34 cellular contexts compared by ENCODE assay signal in genomic region chr3:197835509-197835908, GRCh38. TPM values are rescaled to one million over a fixed set of nuclear protein-coding genes. Genes with fewer than 3 reads are reported as not detected.
DNase-seq lines count a peak whose midpoint lies in the region; ATAC-seq and TF ChIP-seq lines count a peak whose summit lies in the region.
"Had no signal": no experiment of that assay in that cellular context is flagged by ENCODE, and none has a peak within 500 bp of the region (broad histone marks: within the 10 kb centered on the region; RNA-seq: fewer than 3 reads in every experiment).

No MANE protein-coding gene starts in this region.

- peak overlapping the region; percentile 18 for H3K27ac Mint-ChIP-seq in activated CD4-positive, alpha-beta T cell treated with anti-CD3 and anti-CD28 coated beads, Interleukin-2, amount 10 ng/mL, durations not matched to agents 24 days and 14 days
- H3K27ac Mint-ChIP-seq in activated T-helper 1 cell treated with anti-CD3 and anti-CD28 coated beads, Interleukin-12 subunit alpha, Interleukin-12 subunit beta, Interleukin-2, Interleukin-4 antibody, amounts not matched to agents 30 ng/mL and 10 ng/mL and 1 ng/mL, durations not matched to agents 14 hours and 24 hours and 36 hours: peak overlapping the region; percentile 64
- H3K27ac Mint-ChIP-seq in progenitor cell of endocrine pancreas: peak overlapping the region; percentile 74
- H3K27ac Mint-ChIP-seq: activated naive CD8-positive, alpha-beta T cell; activated T-helper 2 cell treated with anti-CD3 and anti-CD28 coated beads, Interferon-gamma antibody, Interleukin-2, Interleukin-4, amounts not matched to agents 10 μg/mL and 5 μg/mL and 100 μg/mL, durations not matched to agents 14 hours and 24 hours and 36 hours; CD8-positive, alpha-beta T cell; dendritic cell treated with granulocyte-macrophage colony-stimulating factor and Interleukin-4, amounts not matched to agents 40 ng/mL and 50 ng/mL, for 4 days; endodermal cell; T-helper 2 cell treated with Interferon-gamma antibody and Interleukin-4, amounts not matched to agents 5 μg/mL and 100 μg/mL, for 36 hours had no signal

- no peaks in the 10 kb centered on the region for H3K27me3 ChIP-seq in brain microvascular endothelial cell (replicated peaks)
- H3K27me3 ChIP-seq: heart right ventricle, uterus had no signal

- peaks cover 2% of the 10 kb centered on the region for H3K4me1 Mint-ChIP-seq in activated CD4-positive, alpha-beta T cell treated with anti-CD3 and anti-CD28 coated beads, Interleukin-2, amount 10 ng/mL, durations not matched to agents 24 days and 14 days
- H3K4me1 Mint-ChIP-seq in activated T-helper 1 cell treated with anti-CD3 and anti-CD28 coated beads, Interleukin-12 subunit alpha, Interleukin-12 subunit beta, Interleukin-2, Interleukin-4 antibody, amounts not matched to agents 30 ng/mL and 10 ng/mL and 1 ng/mL, durations not matched to agents 14 hours and 24 hours and 36 hours (ENCODE audit: low read depth): peaks cover 12% of the 10 kb centered on the region
- H3K4me1 Mint-ChIP-seq in progenitor cell of endocrine pancreas (ENCODE audit: low read depth): no peaks in the 10 kb centered on the region
- H3K4me1 Mint-ChIP-seq: endodermal cell had no signal

- H3K27ac ChIP-seq in brain microvascular endothelial cell: no peak overlapping the region
- H3K27ac ChIP-seq: heart right ventricle, thoracic aorta, uterus, VCaP had no signal

- peak; percentile 60 for ATAC-seq in GM19452 (IDR thresholded peaks at IDR 0.05; ENCODE audit: unreplicated experiment)
- ATAC-seq: CD8-positive, alpha-beta T cell; esophagus mucosa; heart right ventricle; sciatic nerve; stimulated activated naive CD8-positive, alpha-beta T cell treated with anti-CD3 and anti-CD28 coated beads, Interleukin-15, Interleukin-2, amounts not matched to agents 100 U/mL and 50 U/mL, for 24 hours had no signal

- H3K4me3 Mint-ChIP-seq in activated CD4-positive, alpha-beta T cell treated with anti-CD3 and anti-CD28 coated beads, Interleukin-2, amount 10 ng/mL, durations not matched to agents 24 days and 14 days: no peak overlapping the region
- no peak overlapping the region for H3K4me3 Mint-ChIP-seq in activated T-helper 1 cell treated with anti-CD3 and anti-CD28 coated beads, Interleukin-12 subunit alpha, Interleukin-12 subunit beta, Interleukin-2, Interleukin-4 antibody, amounts not matched to agents 30 ng/mL and 10 ng/mL and 1 ng/mL, durations not matched to agents 14 hours and 24 hours and 36 hours
- no peak overlapping the region for H3K4me3 Mint-ChIP-seq in progenitor cell of endocrine pancreas (ENCODE audit: low read depth)
- H3K4me3 Mint-ChIP-seq: activated naive CD8-positive, alpha-beta T cell; CD8-positive, alpha-beta T cell; dendritic cell treated with granulocyte-macrophage colony-stimulating factor and Interleukin-4, amounts not matched to agents 40 ng/mL and 50 ng/mL, for 4 days; endodermal cell; T-helper 2 cell treated with Interferon-gamma antibody and Interleukin-4, amounts not matched to agents 5 μg/mL and 100 μg/mL, for 36 hours had no signal

- H3K4me3 ChIP-seq in brain microvascular endothelial cell (ENCODE audit: low read depth, low read length): no peak overlapping the region
- H3K4me3 ChIP-seq: heart right ventricle, lung, thoracic aorta, uterus had no signal

- H3K36me3 ChIP-seq in brain microvascular endothelial cell (replicated peaks): peaks cover 51% of the 10 kb centered on the region
- H3K36me3 ChIP-seq: uterus had no signal

- in situ Hi-C loops in brain microvascular endothelial cell (cut with HindIII; ENCODE audit: low pct_ligation_motif_present, low sequenced_read_pairs): no loop called here

- no peak for TF ChIP-seq CTCF in progenitor cell of endocrine pancreas (IDR thresholded peaks at IDR 0.05; ENCODE audit: unreplicated experiment)
- TF ChIP-seq CTCF in brain microvascular endothelial cell (IDR thresholded peaks at IDR 0.05; ENCODE audit: low read depth, low read length, missing control alignments): no peak

- no peak for DNase-seq in activated CD4-positive, alpha-beta T cell treated with anti-CD3 and anti-CD28 coated beads, Interleukin-2, amount 10 ng/mL, durations not matched to agents 24 days and 14 days
- DNase-seq in activated CD4-positive, alpha-beta T cell treated with anti-CD3 and anti-CD28 coated beads, Interleukin-2, amount 50 U/mL, for 1 hour: no peak
- DNase-seq in activated T-helper 1 cell treated with anti-CD3 and anti-CD28 coated beads, Interleukin-12 subunit alpha, Interleukin-12 subunit beta, Interleukin-2, Interleukin-4 antibody, amounts not matched to agents 30 ng/mL and 10 ng/mL and 1 ng/mL, durations not matched to agents 14 hours and 24 hours and 36 hours (ENCODE audit: low spot score): no peak
- DNase-seq in progenitor cell of endocrine pancreas (ENCODE audit: low spot score, unreplicated experiment): no peak
- no peak for DNase-seq in brain microvascular endothelial cell
- no peak for DNase-seq in amniotic stem cell (lab: John Stamatoyannopoulos, UW)
- no peak for DNase-seq in stimulated activated CD4-positive, alpha-beta T cell treated with anti-CD3 and anti-CD28 coated beads, Interleukin-2, amount 100 ng/mL, for 48 hours
- DNase-seq: 8988T; aorta; caudate nucleus; CD8-positive, alpha-beta T cell; DMS 273 treated with DMSO at 0.1 percent for 48 hours; endodermal cell; foreskin fibroblast; heart right ventricle; IMR-90; NCI-H1048; NCI-H1694 treated with DMSO at 0.1 percent for 48 hours; NCI-H524; NK-92 treated with Interleukin-12 subunit alpha and Interleukin-12 subunit beta, amount 100 ng/mL, for 24 hours; posterior cingulate gyrus; Right ventricle myocardium superior; stimulated activated naive CD8-positive, alpha-beta T cell treated with anti-CD3 and anti-CD28 coated beads, Interleukin-15, Interleukin-2, amounts not matched to agents 100 U/mL and 50 U/mL, for 24 hours; uterus had no signal

- intact Hi-C loops in activated CD4-positive, alpha-beta T cell treated with anti-CD3 and anti-CD28 coated beads, Interleukin-2, amount 10 ng/mL, durations not matched to agents 24 days and 14 days (cut with micrococcal nuclease): no loop called here
- intact Hi-C loops in activated T-helper 1 cell treated with anti-CD3 and anti-CD28 coated beads, Interleukin-12 subunit alpha, Interleukin-12 subunit beta, Interleukin-2, Interleukin-4 antibody, amounts not matched to agents 30 ng/mL and 10 ng/mL and 1 ng/mL, durations not matched to agents 14 hours and 24 hours and 36 hours (cut with micrococcal nuclease): no loop called here

- H3K9me3 Mint-ChIP-seq in activated CD4-positive, alpha-beta T cell treated with anti-CD3 and anti-CD28 coated beads, Interleukin-2, amount 10 ng/mL, durations not matched to agents 24 days and 14 days: no peaks in the 10 kb centered on the region
- no peaks in the 10 kb centered on the region for H3K9me3 Mint-ChIP-seq in activated T-helper 1 cell treated with anti-CD3 and anti-CD28 coated beads, Interleukin-12 subunit alpha, Interleukin-12 subunit beta, Interleukin-2, Interleukin-4 antibody, amounts not matched to agents 30 ng/mL and 10 ng/mL and 1 ng/mL, durations not matched to agents 14 hours and 24 hours and 36 hours
- no peaks in the 10 kb centered on the region for H3K9me3 Mint-ChIP-seq in progenitor cell of endocrine pancreas (ENCODE audit: low read depth)
- H3K9me3 Mint-ChIP-seq: activated T-helper 2 cell treated with anti-CD3 and anti-CD28 coated beads, Interferon-gamma antibody, Interleukin-2, Interleukin-4, amounts not matched to agents 10 μg/mL and 5 μg/mL and 100 μg/mL, durations not matched to agents 14 hours and 24 hours and 36 hours; CD8-positive, alpha-beta T cell; dendritic cell treated with granulocyte-macrophage colony-stimulating factor and Interleukin-4, amounts not matched to agents 40 ng/mL and 50 ng/mL, for 4 days; endodermal cell; T-helper 2 cell treated with Interferon-gamma antibody and Interleukin-4, amounts not matched to agents 5 μg/mL and 100 μg/mL, for 36 hours had no signal

- H3K27me3 Mint-ChIP-seq in activated CD4-positive, alpha-beta T cell treated with anti-CD3 and anti-CD28 coated beads, Interleukin-2, amount 10 ng/mL, durations not matched to agents 24 days and 14 days: no peaks in the 10 kb centered on the region
- H3K27me3 Mint-ChIP-seq in activated T-helper 1 cell treated with anti-CD3 and anti-CD28 coated beads, Interleukin-12 subunit alpha, Interleukin-12 subunit beta, Interleukin-2, Interleukin-4 antibody, amounts not matched to agents 30 ng/mL and 10 ng/mL and 1 ng/mL, durations not matched to agents 14 hours and 24 hours and 36 hours (ENCODE audit: insufficient read depth): no peaks in the 10 kb centered on the region
- no peaks in the 10 kb centered on the region for H3K27me3 Mint-ChIP-seq in progenitor cell of endocrine pancreas
- H3K27me3 Mint-ChIP-seq: activated naive CD8-positive, alpha-beta T cell; dendritic cell treated with granulocyte-macrophage colony-stimulating factor and Interleukin-4, amounts not matched to agents 40 ng/mL and 50 ng/mL, for 4 days had no signal

- peaks cover 48% of the 10 kb centered on the region for H3K36me3 Mint-ChIP-seq in activated CD4-positive, alpha-beta T cell treated with anti-CD3 and anti-CD28 coated beads, Interleukin-2, amount 10 ng/mL, durations not matched to agents 24 days and 14 days (ENCODE audit: low read depth)
- peaks cover 40% of the 10 kb centered on the region for H3K36me3 Mint-ChIP-seq in activated T-helper 1 cell treated with anti-CD3 and anti-CD28 coated beads, Interleukin-12 subunit alpha, Interleukin-12 subunit beta, Interleukin-2, Interleukin-4 antibody, amounts not matched to agents 30 ng/mL and 10 ng/mL and 1 ng/mL, durations not matched to agents 14 hours and 24 hours and 36 hours (ENCODE audit: low read depth)
- H3K36me3 Mint-ChIP-seq in progenitor cell of endocrine pancreas (ENCODE audit: insufficient read depth): peaks cover 20% of the 10 kb centered on the region

RNA-seq across cellular contexts. Expression of gene LRCH3, which starts 44.5 kb away (rescaled TPM):
- total RNA-seq in activated CD4-positive, alpha-beta T cell treated with anti-CD3 and anti-CD28 coated beads, Interleukin-2, amount 10 ng/mL, durations not matched to agents 24 days and 14 days: 54.7 and 56.4 TPM in 2 replicates
- total RNA-seq in activated T-helper 1 cell treated with anti-CD3 and anti-CD28 coated beads, Interleukin-12 subunit alpha, Interleukin-12 subunit beta, Interleukin-2, Interleukin-4 antibody, amounts not matched to agents 30 ng/mL and 10 ng/mL and 1 ng/mL, durations not matched to agents 14 hours and 24 hours and 36 hours: 50.0 and 57.8 TPM in 2 replicates
- total RNA-seq in progenitor cell of endocrine pancreas: 73.3 and 84.3 TPM in 2 replicates

Comparison
In these comparisons a context has a peak if more than half of its experiments do, and no peak if none do; other contexts are left out.
1. H3K27ac Mint-ChIP-seq: peak in every context shown above with its lines; median percentile 74 in progenitor cell of endocrine pancreas; 64 in activated T-helper 1 cell treated with anti-CD3 and anti-CD28 coated beads, Interleukin-12 subunit alpha, Interleukin-12 subunit beta, Interleukin-2, Interleukin-4 antibody, amounts not matched to agents 30 ng/mL and 10 ng/mL and 1 ng/mL, durations not matched to agents 14 hours and 24 hours and 36 hours; 18 in activated CD4-positive, alpha-beta T cell treated with anti-CD3 and anti-CD28 coated beads, Interleukin-2, amount 10 ng/mL, durations not matched to agents 24 days and 14 days.